1 cellular context compared by ENCODE assay signal in genomic region chr10:100878291-100878910, GRCh38.
TF ChIP-seq lines count a peak whose summit lies in the region.

No MANE protein-coding gene starts in this region.

TF ChIP-seq in HEK293, 187 proteins besides CTCF, POLR2A, EP300 and RAD21 (continued from another document):
- TF ChIP-seq, protein P1, sequence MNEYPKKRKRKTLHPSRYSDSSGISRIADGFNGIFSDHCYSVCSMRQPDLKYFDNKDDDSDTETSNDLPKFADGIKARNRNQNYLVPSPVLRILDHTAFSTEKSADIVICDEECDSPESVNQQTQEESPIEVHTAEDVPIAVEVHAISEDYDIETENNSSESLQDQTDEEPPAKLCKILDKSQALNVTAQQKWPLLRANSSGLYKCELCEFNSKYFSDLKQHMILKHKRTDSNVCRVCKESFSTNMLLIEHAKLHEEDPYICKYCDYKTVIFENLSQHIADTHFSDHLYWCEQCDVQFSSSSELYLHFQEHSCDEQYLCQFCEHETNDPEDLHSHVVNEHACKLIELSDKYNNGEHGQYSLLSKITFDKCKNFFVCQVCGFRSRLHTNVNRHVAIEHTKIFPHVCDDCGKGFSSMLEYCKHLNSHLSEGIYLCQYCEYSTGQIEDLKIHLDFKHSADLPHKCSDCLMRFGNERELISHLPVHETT (tag by site-specific recombination; IDR thresholded peaks at IDR 0.05): no peak
- TF ChIP-seq ZNF433 (tag by site-specific recombination; IDR thresholded peaks at IDR 0.05; ENCODE audit: low read depth): no peak
- no peak for TF ChIP-seq ZNF843 (tag by site-specific recombination; IDR thresholded peaks at IDR 0.05)
- no peak for TF ChIP-seq ZNF555 (tag by site-specific recombination; conservative IDR thresholded peaks at IDR 0.05)
- TF ChIP-seq ZNF2 (tag by site-specific recombination; IDR thresholded peaks at IDR 0.05): peak; percentile 90
- TF ChIP-seq ZBTB21 (tag by site-specific recombination; IDR thresholded peaks at IDR 0.05): no peak
- TF ChIP-seq, protein P2, sequence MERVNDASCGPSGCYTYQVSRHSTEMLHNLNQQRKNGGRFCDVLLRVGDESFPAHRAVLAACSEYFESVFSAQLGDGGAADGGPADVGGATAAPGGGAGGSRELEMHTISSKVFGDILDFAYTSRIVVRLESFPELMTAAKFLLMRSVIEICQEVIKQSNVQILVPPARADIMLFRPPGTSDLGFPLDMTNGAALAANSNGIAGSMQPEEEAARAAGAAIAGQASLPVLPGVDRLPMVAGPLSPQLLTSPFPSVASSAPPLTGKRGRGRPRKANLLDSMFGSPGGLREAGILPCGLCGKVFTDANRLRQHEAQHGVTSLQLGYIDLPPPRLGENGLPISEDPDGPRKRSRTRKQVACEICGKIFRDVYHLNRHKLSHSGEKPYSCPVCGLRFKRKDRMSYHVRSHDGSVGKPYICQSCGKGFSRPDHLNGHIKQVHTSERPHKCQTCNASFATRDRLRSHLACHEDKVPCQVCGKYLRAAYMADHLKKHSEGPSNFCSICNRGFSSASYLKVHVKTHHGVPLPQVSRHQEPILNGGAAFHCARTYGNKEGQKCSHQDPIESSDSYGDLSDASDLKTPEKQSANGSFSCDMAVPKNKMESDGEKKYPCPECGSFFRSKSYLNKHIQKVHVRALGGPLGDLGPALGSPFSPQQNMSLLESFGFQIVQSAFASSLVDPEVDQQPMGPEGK (tag by site-specific recombination; IDR thresholded peaks at IDR 0.05): peak; percentile 87
- TF ChIP-seq, protein P3, sequence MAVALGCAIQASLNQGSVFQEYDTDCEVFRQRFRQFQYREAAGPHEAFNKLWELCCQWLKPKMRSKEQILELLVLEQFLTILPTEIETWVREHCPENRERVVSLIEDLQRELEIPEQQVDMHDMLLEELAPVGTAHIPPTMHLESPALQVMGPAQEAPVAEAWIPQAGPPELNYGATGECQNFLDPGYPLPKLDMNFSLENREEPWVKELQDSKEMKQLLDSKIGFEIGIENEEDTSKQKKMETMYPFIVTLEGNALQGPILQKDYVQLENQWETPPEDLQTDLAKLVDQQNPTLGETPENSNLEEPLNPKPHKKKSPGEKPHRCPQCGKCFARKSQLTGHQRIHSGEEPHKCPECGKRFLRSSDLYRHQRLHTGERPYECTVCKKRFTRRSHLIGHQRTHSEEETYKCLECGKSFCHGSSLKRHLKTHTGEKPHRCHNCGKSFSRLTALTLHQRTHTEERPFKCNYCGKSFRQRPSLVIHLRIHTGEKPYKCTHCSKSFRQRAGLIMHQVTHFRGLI (tag by site-specific recombination; IDR thresholded peaks at IDR 0.05): peak; percentile 76
- no peak for TF ChIP-seq MYNN (tag by site-specific recombination; IDR thresholded peaks at IDR 0.05; ENCODE audit: borderline replicate concordance)
- no peak for TF ChIP-seq ZFP69B (tag by site-specific recombination; IDR thresholded peaks at IDR 0.05)
- no peak for TF ChIP-seq SP7 (tag by site-specific recombination; IDR thresholded peaks at IDR 0.05)
- TF ChIP-seq, protein P4, sequence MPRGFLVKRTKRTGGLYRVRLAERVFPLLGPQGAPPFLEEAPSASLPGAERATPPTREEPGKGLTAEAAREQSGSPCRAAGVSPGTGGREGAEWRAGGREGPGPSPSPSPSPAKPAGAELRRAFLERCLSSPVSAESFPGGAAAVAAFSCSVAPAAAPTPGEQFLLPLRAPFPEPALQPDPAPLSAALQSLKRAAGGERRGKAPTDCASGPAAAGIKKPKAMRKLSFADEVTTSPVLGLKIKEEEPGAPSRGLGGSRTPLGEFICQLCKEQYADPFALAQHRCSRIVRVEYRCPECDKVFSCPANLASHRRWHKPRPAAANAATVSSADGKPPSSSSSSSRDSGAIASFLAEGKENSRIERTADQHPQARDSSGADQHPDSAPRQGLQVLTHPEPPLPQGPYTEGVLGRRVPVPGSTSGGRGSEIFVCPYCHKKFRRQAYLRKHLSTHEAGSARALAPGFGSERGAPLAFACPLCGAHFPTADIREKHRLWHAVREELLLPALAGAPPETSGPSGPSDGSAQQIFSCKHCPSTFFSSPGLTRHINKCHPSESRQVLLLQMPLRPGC (tag by site-specific recombination; IDR thresholded peaks at IDR 0.05): no peak
- TF ChIP-seq ZNF138 (tag by site-specific recombination; IDR thresholded peaks at IDR 0.05; ENCODE audit: borderline replicate concordance): no peak
- TF ChIP-seq ZNF623 (tag by site-specific recombination; IDR thresholded peaks at IDR 0.05): no peak
- no peak for TF ChIP-seq GLI2 (tag by site-specific recombination; IDR thresholded peaks at IDR 0.05; ENCODE audit: borderline replicate concordance, low read depth)
- TF ChIP-seq ZNF416 (tag by site-specific recombination; IDR thresholded peaks at IDR 0.05): no peak
- TF ChIP-seq ZNF121 (tag by site-specific recombination; IDR thresholded peaks at IDR 0.05): no peak
- no peak for TF ChIP-seq OSR2 (tag by site-specific recombination; IDR thresholded peaks at IDR 0.05)
- no peak for TF ChIP-seq ZNF211 (tag by site-specific recombination; IDR thresholded peaks at IDR 0.05; ENCODE audit: low read depth)
- no peak; the same call in 1 of the 2 replicates for TF ChIP-seq ZBTB17 (tag by site-specific recombination; IDR thresholded peaks at IDR 0.05)
- no peak for TF ChIP-seq ZNF677 (tag by site-specific recombination; IDR thresholded peaks at IDR 0.05)
- TF ChIP-seq ZNF302 (tag by site-specific recombination; IDR thresholded peaks at IDR 0.05; ENCODE audit: low read depth): no peak
- TF ChIP-seq SCRT2 (tag by site-specific recombination; IDR thresholded peaks at IDR 0.05): no peak
- TF ChIP-seq ZNF530 (tag by site-specific recombination; IDR thresholded peaks at IDR 0.05; ENCODE audit: low read depth): no peak
- no peak for TF ChIP-seq ZNF585B (tag by site-specific recombination; IDR thresholded peaks at IDR 0.05)
